ENCODE assay signal across 8 cellular contexts in genomic region chr3:67486883-67487282, GRCh38.
"Had no signal": no experiment of that assay in that cellular context is flagged by ENCODE, and none has a peak within 500 bp of the region (broad histone marks: within the 10 kb centered on the region; RNA-seq: fewer than 3 reads in every experiment).

No MANE protein-coding gene starts in this region.

- DNase-seq: GM23248, GOT3, H7, HFFc6 had no signal

- H3K9me3 ChIP-seq: HAP-1 had no signal

- H3K4me3 ChIP-seq: GM23248, HAP-1 had no signal

- H3K27ac ChIP-seq: GM23248, HL-60 had no signal

- H3K9ac ChIP-seq: GM23248 had no signal

- H2AFZ ChIP-seq: GM23248 had no signal

- H3K36me3 ChIP-seq: HAP-1 had no signal

- ATAC-seq: HCT116, HepG2 had no signal

- FAIRE-seq: HepG2 had no signal

- H3K4me1 ChIP-seq: HAP-1 had no signal
